Comparison of ENCODE assay signal across 8 cellular contexts in genomic region chr11:57335343-57336110, GRCh38. TPM values are rescaled to one million over a fixed set of nuclear protein-coding genes. Genes with fewer than 3 reads are reported as not detected.
DNase-seq lines count a peak whose midpoint lies in the region; ATAC-seq and TF ChIP-seq lines count a peak whose summit lies in the region.

TSS of gene SSRP1 (minus strand) at chr11:57335892. CDS start at chr11:57335121, 771 bp downstream.

- peaks cover 59% of the 10 kb centered on the region for H3K4me1 Mint-ChIP-seq in nephron
- peaks cover 40% of the 10 kb centered on the region for H3K4me1 Mint-ChIP-seq in stimulated activated naive CD8-positive, alpha-beta T cell treated with anti-CD3 and anti-CD28 coated beads, Interleukin-15, Interleukin-2, amounts not matched to agents 100 ng/mL and 50 ng/mL, for 24 hours (ENCODE audit: low read depth)

- no peaks in the 10 kb centered on the region for H3K9me3 ChIP-seq in KOPT-K1 (ENCODE audit: insufficient read depth, low read length, poor library complexity, severe bottlenecking)

- peaks cover 40% of the 10 kb centered on the region for H3K36me3 ChIP-seq in KOPT-K1 (ENCODE audit: insufficient read depth, low read length)

- peaks cover 32% of the 10 kb centered on the region for H3K36me3 Mint-ChIP-seq in nephron (ENCODE audit: low read depth)
- peaks cover 39% of the 10 kb centered on the region for H3K36me3 Mint-ChIP-seq in stimulated activated naive CD8-positive, alpha-beta T cell treated with anti-CD3 and anti-CD28 coated beads, Interleukin-15, Interleukin-2, amounts not matched to agents 100 ng/mL and 50 ng/mL, for 24 hours (ENCODE audit: low read depth)

- no peaks in the 10 kb centered on the region for H3K9me3 Mint-ChIP-seq in nephron
- no peaks in the 10 kb centered on the region for H3K9me3 Mint-ChIP-seq in stimulated activated naive CD8-positive, alpha-beta T cell treated with anti-CD3 and anti-CD28 coated beads, Interleukin-15, Interleukin-2, amounts not matched to agents 100 ng/mL and 50 ng/mL, for 24 hours

- peak within 1 kb of the TSS; percentile 85 for H3K4me3 ChIP-seq in fibroblast of the aortic adventitia (ENCODE audit: low read depth, low read length)

- no peak for TF ChIP-seq CTCF in fibroblast of the aortic adventitia (IDR thresholded peaks at IDR 0.05; ENCODE audit: insufficient read depth, low read length)
- no peak for TF ChIP-seq CTCF in nephron (IDR thresholded peaks at IDR 0.05; ENCODE audit: unreplicated experiment in 3 of 3)

- peak within 1 kb of the TSS; percentile 87 to 94 (median 91) for H3K4me3 Mint-ChIP-seq in nephron
- H3K4me3 Mint-ChIP-seq in stimulated activated naive CD8-positive, alpha-beta T cell treated with anti-CD3 and anti-CD28 coated beads, Interleukin-15, Interleukin-2, amounts not matched to agents 100 ng/mL and 50 ng/mL, for 24 hours: peak within 1 kb of the TSS; percentile 93

- peak within 1 kb of the TSS; percentile 83 for H3K27ac ChIP-seq in KOPT-K1 (ENCODE audit: low read depth, low read length, poor library complexity, severe bottlenecking)

- peak; percentile 88 for DNase-seq in EH (ENCODE audit: low read depth)
- DNase-seq in RPMI8226: peak; percentile 96
- peak; percentile 81 for DNase-seq in activated T-helper 9 cell treated with anti-CD3 and anti-CD28 coated beads, Interleukin-2, amount 50 U/mL, for 16 hours (ENCODE audit: low read depth)
- peak; percentile 81 for DNase-seq in fibroblast of the aortic adventitia (ENCODE audit: low read depth)

- H3K27ac Mint-ChIP-seq in nephron: peak within 1 kb of the TSS; percentile 96 to 99 (median 98)
- H3K27ac Mint-ChIP-seq in stimulated activated naive CD8-positive, alpha-beta T cell treated with anti-CD3 and anti-CD28 coated beads, Interleukin-15, Interleukin-2, amounts not matched to agents 100 ng/mL and 50 ng/mL, for 24 hours: peak within 1 kb of the TSS; percentile 97

- ATAC-seq in GM21825 (IDR thresholded peaks at IDR 0.05; ENCODE audit: unreplicated experiment): peak; percentile 99

- H3K27me3 Mint-ChIP-seq in nephron (ENCODE audit: low read depth): no peaks in the 10 kb centered on the region
- H3K27me3 Mint-ChIP-seq in stimulated activated naive CD8-positive, alpha-beta T cell treated with anti-CD3 and anti-CD28 coated beads, Interleukin-15, Interleukin-2, amounts not matched to agents 100 ng/mL and 50 ng/mL, for 24 hours: no peaks in the 10 kb centered on the region

RNA-seq across cellular contexts. Expression of gene SSRP1, which starts in this region (rescaled TPM):
- total RNA-seq in fibroblast of the aortic adventitia (ENCODE audit: low replicate concordance): 60.7 and 83.2 TPM in 2 replicates

Comparison
In these comparisons a context has a peak if more than half of its experiments do, and no peak if none do; other contexts are left out.
1. Peak in every context shown above with its lines: DNase-seq, ATAC-seq, H3K4me3 ChIP-seq and H3K27ac ChIP-seq.